ENCODE assay signal across 3 cellular contexts in the genomic region with DNA sequence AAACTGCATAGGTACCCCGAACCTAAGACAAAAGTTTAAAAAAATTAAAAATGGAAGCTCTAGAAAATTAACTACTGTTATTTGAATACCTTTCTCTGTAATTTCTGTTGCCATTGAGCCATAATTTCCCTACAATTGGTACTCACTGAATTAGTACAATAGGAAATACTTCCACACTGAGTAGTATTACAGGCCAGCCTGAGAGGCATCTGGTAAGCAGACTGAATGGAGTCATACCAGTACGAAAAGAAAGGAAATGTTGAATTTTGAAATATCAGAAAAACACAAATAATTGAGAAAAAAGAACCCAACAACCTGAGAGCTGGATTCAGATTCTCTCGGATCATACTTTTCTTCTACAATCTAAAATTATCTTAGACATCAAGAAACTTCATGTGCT.
"Had no signal": no experiment of that assay in that cellular context is flagged by ENCODE, and none has a peak within 500 bp of the region (broad histone marks: within the 10 kb centered on the region; RNA-seq: fewer than 3 reads in every experiment).

No MANE protein-coding gene starts in this region.

- DNase-seq: GDM1, GF-D8 had no signal

- ATAC-seq: GM12878 had no signal

- H3K4me3 ChIP-seq: GM12878 had no signal
